26 cellular contexts compared by ENCODE assay signal in the genomic region with DNA sequence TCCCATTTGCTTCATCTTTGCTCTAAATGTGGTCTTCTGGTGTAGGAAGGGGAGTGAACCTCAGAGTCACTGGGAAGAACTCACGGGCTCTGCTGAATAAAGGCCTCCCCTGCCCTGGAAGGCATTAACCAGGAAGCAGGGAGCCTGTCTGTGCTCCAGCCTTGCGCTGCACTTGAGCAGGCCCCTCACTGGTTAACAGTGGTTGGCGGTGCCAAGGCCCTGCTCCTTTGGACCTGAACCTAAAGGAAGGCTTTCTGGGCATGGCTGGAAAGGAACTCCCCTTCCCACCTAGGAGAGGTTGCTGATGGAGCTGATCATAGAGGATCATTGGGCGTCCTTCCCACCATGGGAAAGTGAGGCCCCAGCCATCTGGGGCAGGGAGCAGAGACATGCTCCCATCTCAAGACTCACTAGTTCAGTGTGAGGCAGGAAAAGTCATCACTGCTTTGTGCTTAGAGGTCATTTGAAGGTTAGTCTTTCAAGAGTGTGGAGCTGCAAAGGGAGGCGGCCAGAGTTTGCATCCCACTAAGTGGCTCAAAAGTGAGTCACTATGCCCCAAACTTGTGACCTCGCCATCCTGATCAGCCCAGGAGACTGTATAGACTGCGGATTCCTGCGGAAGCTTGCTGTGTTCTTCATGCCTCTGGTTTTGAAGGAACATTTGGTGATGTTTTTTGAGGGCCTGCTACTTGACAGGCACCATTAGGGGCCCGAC. TPM values are rescaled to one million over a fixed set of nuclear protein-coding genes. Genes with fewer than 3 reads are reported as not detected.
DNase-seq lines count a peak whose midpoint lies in the region; ATAC-seq and TF ChIP-seq lines count a peak whose summit lies in the region.
"Had no signal": no experiment of that assay in that cellular context is flagged by ENCODE, and none has a peak within 500 bp of the region (broad histone marks: within the 10 kb centered on the region; RNA-seq: fewer than 3 reads in every experiment).

No MANE protein-coding gene starts in this region.

- no peaks in the 10 kb centered on the region for H3K9me3 ChIP-seq in SK-N-SH
- H3K9me3 ChIP-seq: BE2C, left lung, pancreas, right lobe of liver had no signal

- H3K36me3 Mint-ChIP-seq in chondrocyte (ENCODE audit: low read depth): peaks cover 35% of the 10 kb centered on the region
- H3K36me3 Mint-ChIP-seq in osteocyte (ENCODE audit: unreplicated experiment): peaks cover 18% of the 10 kb centered on the region

- H3K4me3 Mint-ChIP-seq in chondrocyte (ENCODE audit: unreplicated experiment) (no peak overlapping the region), osteocyte (ENCODE audit: unreplicated experiment) (no peak overlapping the region)
- H3K4me3 Mint-ChIP-seq: activated B cell treated with CpG ODN at 0.5 μM for 24 hours, mesothelial cell of epicardium, nephron had no signal

- peak overlapping the region; percentile 98 for H3K27ac Mint-ChIP-seq in chondrocyte (ENCODE audit: unreplicated experiment)
- H3K27ac Mint-ChIP-seq in osteocyte (ENCODE audit: unreplicated experiment): peak overlapping the region; percentile 96
- H3K27ac Mint-ChIP-seq: activated B cell treated with CpG ODN at 0.5 μM for 24 hours, mesothelial cell of epicardium had no signal

- H3K4me1 Mint-ChIP-seq in chondrocyte (ENCODE audit: low read depth) (peaks cover 67% of the 10 kb centered on the region), osteocyte (ENCODE audit: unreplicated experiment) (peaks cover 60% of the 10 kb centered on the region)
- H3K4me1 Mint-ChIP-seq: nephron had no signal

- peaks cover 54 to 77% of the 10 kb centered on the region in 2 experiments for H3K36me3 ChIP-seq in SK-N-SH (replicated peaks in 1 of 2; ENCODE audit: control insufficient read depth in 1 of 2, insufficient read depth in 2 of 2, low read length in 1 of 2)
- H3K36me3 ChIP-seq: BE2C had no signal

- TF ChIP-seq CTCF in SK-N-SH (IDR thresholded peaks at IDR 0.05) (no peak), chondrocyte (IDR thresholded peaks at IDR 0.05) (no peak), osteocyte (IDR thresholded peaks at IDR 0.05) (no peak)

- no peak for TF ChIP-seq EP300 in SK-N-SH (IDR thresholded peaks at IDR 0.05; ENCODE audit: borderline replicate concordance in 1 of 2, low read depth in 1 of 2, low read length in 1 of 2)

- DNase-seq in SK-N-SH: no peak
- DNase-seq in chondrocyte (ENCODE audit: low spot score): no peak
- no peak for DNase-seq in osteocyte (ENCODE audit: extremely low spot score, unreplicated experiment)
- no peak for DNase-seq in GDM1 (lab: John Stamatoyannopoulos, UW)
- no peak for DNase-seq in NOMO-1 (lab: John Stamatoyannopoulos, UW; ENCODE audit: unreplicated experiment in 2 of 2)
- no peak for DNase-seq in foreskin melanocyte
- DNase-seq: activated B cell treated with CpG ODN at 0.5 μM for 24 hours; activated CD4-positive, alpha-beta T cell treated with anti-CD3 and anti-CD28 coated beads, Interleukin-2, amount 50 U/mL, for 4 hours; activated CD8-positive, alpha-beta memory T cell treated with anti-CD3 and anti-CD28 coated beads, Interleukin-2, amount 50 U/mL, for 4 hours; activated effector memory CD4-positive, alpha-beta T cell treated with Interleukin-2 at 50 U/mL for 16 hours; BE2C; foreskin keratinocyte; GOT3; hippocampal formation; left lung; NCI-H1417 treated with DMSO at 0.1 percent for 48 hours; right lobe of liver; RPMI8226; T1000 had no signal

- H4K20me1 ChIP-seq in SK-N-SH (ENCODE audit: insufficient read depth): peaks cover 9% of the 10 kb centered on the region

- peaks cover 59% of the 10 kb centered on the region for H3F3A ChIP-seq in SK-N-SH (replicated peaks; ENCODE audit: insufficient read depth)

- WGBS in SK-N-SH (ENCODE audit: low lambda C conversion rate): 83% methylated on average over 6 of the region's 9 CpGs

- H3K9me3 Mint-ChIP-seq in chondrocyte (ENCODE audit: low read depth) (no peaks in the 10 kb centered on the region), osteocyte (ENCODE audit: unreplicated experiment) (no peaks in the 10 kb centered on the region)
- H3K9me3 Mint-ChIP-seq: activated B cell treated with CpG ODN at 0.5 μM for 24 hours, mesothelial cell of epicardium, nephron had no signal

- H3K9me2 ChIP-seq in SK-N-SH: no peaks in the 10 kb centered on the region

- CTCF ChIA-PET in SK-N-SH (lab: Yijun Ruan, JAX): interaction anchor here (0.7 to 5.9 kb wide), 22 partner anchors 11 to 552 kb away, joined by 3 to 60 read pairs (median 4); no protein-coding TSS in a partner anchor

- no peaks in the 10 kb centered on the region for H3K27me3 ChIP-seq in SK-N-SH (ENCODE audit: insufficient read depth)
- H3K27me3 ChIP-seq: BE2C, foreskin keratinocyte, left lung, pancreas, right lobe of liver had no signal

- H2AFZ ChIP-seq in SK-N-SH (ENCODE audit: low read depth): no peak overlapping the region

- peak overlapping the region; percentile 52; the same call in 1 of the 2 replicates for H3K9ac ChIP-seq in SK-N-SH

- H3K79me2 ChIP-seq in SK-N-SH (ENCODE audit: insufficient read depth): peaks cover 23% of the 10 kb centered on the region

- no peaks in the 10 kb centered on the region for H3K27me3 Mint-ChIP-seq in chondrocyte (ENCODE audit: low read depth)
- H3K27me3 Mint-ChIP-seq in osteocyte (ENCODE audit: unreplicated experiment): no peaks in the 10 kb centered on the region

- no peak for TF ChIP-seq RAD21 in SK-N-SH (IDR thresholded peaks at IDR 0.05; ENCODE audit: low read length)

- no peak overlapping the region for H3K4me3 ChIP-seq in SK-N-SH (ENCODE audit: low read depth in 2 of 2, low read length in 1 of 2)
- H3K4me3 ChIP-seq: left lung, pancreas, right lobe of liver had no signal

- H3K4me2 ChIP-seq in SK-N-SH: peak overlapping the region; percentile 56; the same call in 1 of the 2 replicates

- peak overlapping the region; percentile 95 to 97 for H3K27ac ChIP-seq in SK-N-SH (ENCODE audit: low read depth in 2 of 2, low read length in 1 of 2)
- H3K27ac ChIP-seq: foreskin keratinocyte, left lung, pancreas, right lobe of liver had no signal

- POLR2A ChIA-PET in SK-N-SH (lab: Yijun Ruan, JAX): no interaction called here

- ATAC-seq in SK-N-SH treated with all-trans-retinoic acid at 6 μM for 48 hours (no peak), GM18867 (IDR thresholded peaks at IDR 0.05; ENCODE audit: unreplicated experiment) (no peak)

- H3K4me1 ChIP-seq in SK-N-SH (ENCODE audit: control insufficient read depth in 1 of 2, insufficient read depth in 2 of 2, low read depth in 1 of 2, low read length in 1 of 2): peaks cover 25 to 49% of the 10 kb centered on the region in 2 experiments
- H3K4me1 ChIP-seq: right lobe of liver had no signal

TF ChIP-seq in SK-N-SH, 30 proteins besides CTCF, POLR2A, EP300 and RAD21:
- no peak for TF ChIP-seq TAF1 (IDR thresholded peaks at IDR 0.05; ENCODE audit: borderline replicate concordance, low read depth, low read length)
- 0 out of 2 replicates have a peak, but pooled peaks have one; percentile 11 for TF ChIP-seq JUND (IDR thresholded peaks at IDR 0.05)
- peak; percentile 70; the same call in 1 of the 2 replicates for TF ChIP-seq RXRA (IDR thresholded peaks at IDR 0.05; ENCODE audit: borderline replicate concordance, low read depth)
- no peak for TF ChIP-seq TEAD4 (IDR thresholded peaks at IDR 0.05; ENCODE audit: borderline replicate concordance, insufficient read depth)
- no peak for TF ChIP-seq SMC3 (IDR thresholded peaks at IDR 0.05; ENCODE audit: low read depth, low read length)

TF ChIP-seq in SK-N-SH treated with all-trans-retinoic acid at 6 μM for 48 hours, 23 proteins besides CTCF, POLR2A, EP300 and RAD21:
- TF ChIP-seq GLIS3 (CRISPR knock-in tag; IDR thresholded peaks at IDR 0.05) (no peak), ZNF70 (CRISPR knock-in tag; IDR thresholded peaks at IDR 0.05) (no peak), ZFP3 (CRISPR knock-in tag; IDR thresholded peaks at IDR 0.05) (no peak), ARNTL (CRISPR knock-in tag; IDR thresholded peaks at IDR 0.05; ENCODE audit: borderline replicate concordance, low read depth) (no peak), BACH2 (CRISPR knock-in tag; IDR thresholded peaks at IDR 0.05; ENCODE audit: borderline replicate concordance) (no peak), RARB (CRISPR knock-in tag; IDR thresholded peaks at IDR 0.05) (no peak), OSR1 (CRISPR knock-in tag; IDR thresholded peaks at IDR 0.05) (no peak), PPARA (CRISPR knock-in tag; IDR thresholded peaks at IDR 0.05; ENCODE audit: borderline replicate concordance) (no peak)
- TF ChIP-seq, protein P1, sequence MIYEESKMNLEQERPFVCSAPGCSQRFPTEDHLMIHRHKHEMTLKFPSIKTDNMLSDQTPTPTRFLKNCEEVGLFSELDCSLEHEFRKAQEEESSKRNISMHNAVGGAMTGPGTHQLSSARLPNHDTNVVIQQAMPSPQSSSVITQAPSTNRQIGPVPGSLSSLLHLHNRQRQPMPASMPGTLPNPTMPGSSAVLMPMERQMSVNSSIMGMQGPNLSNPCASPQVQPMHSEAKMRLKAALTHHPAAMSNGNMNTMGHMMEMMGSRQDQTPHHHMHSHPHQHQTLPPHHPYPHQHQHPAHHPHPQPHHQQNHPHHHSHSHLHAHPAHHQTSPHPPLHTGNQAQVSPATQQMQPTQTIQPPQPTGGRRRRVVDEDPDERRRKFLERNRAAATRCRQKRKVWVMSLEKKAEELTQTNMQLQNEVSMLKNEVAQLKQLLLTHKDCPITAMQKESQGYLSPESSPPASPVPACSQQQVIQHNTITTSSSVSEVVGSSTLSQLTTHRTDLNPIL (CRISPR knock-in tag; IDR thresholded peaks at IDR 0.05; ENCODE audit: low read depth): no peak
TF ChIP-seq in SK-N-SH treated with all-trans-retinoic acid at 6 μM for 48 hours: peak in this region for 0.

RNA-seq across cellular contexts. Expression of a gene that starts 50.4 kb away (rescaled TPM):
- polyA plus RNA-seq in SK-N-SH (2012; rRNA removed): not detected in 2 replicates
- polyA plus RNA-seq in SK-N-SH (2012; cell fraction: cytosol; rRNA removed): not detected in 2 replicates
- polyA plus RNA-seq in SK-N-SH (2012; cell fraction: nucleus; rRNA removed): not detected in 2 replicates
- total RNA-seq in chondrocyte (not detected in 3 replicates), osteocyte (not detected in 2 replicates)
- total RNA-seq: activated B cell treated with CpG ODN at 0.5 μM for 24 hours, dermis microvascular lymphatic vessel endothelial cell, foreskin keratinocyte, left lung, mesothelial cell of epicardium, pancreas, right lobe of liver, subcutaneous adipose tissue had no signal
- polyA plus RNA-seq: foreskin keratinocyte, pancreas had no signal
